11 cellular contexts compared by ENCODE assay signal in genomic region chr12:119088917-119089667, GRCh38.
"Had no signal": no experiment of that assay in that cellular context is flagged by ENCODE, and none has a peak within 500 bp of the region (broad histone marks: within the 10 kb centered on the region; RNA-seq: fewer than 3 reads in every experiment).

No MANE protein-coding gene starts in this region.

- DNase-seq: activated CD4-positive, alpha-beta T cell treated with anti-CD3 and anti-CD28 coated beads, Interleukin-2, amount 50 U/mL, for 4 hours; activated CD4-positive, CD25-positive, alpha-beta regulatory T cell treated with anti-CD3 and anti-CD28 coated beads, Interleukin-2, amount 50 U/mL, for 72 hours; activated T-cell treated with anti-CD3 and anti-CD28 coated beads, Interleukin-2, amount 50 U/mL, for 1 hour; amygdala; effector memory CD8-positive, alpha-beta T cell; islet precursor cell; left ventricle myocardium inferior; pancreas; stimulated activated CD4-positive, alpha-beta T cell treated with anti-CD3 and anti-CD28 coated beads, Interleukin-15, amount 100 ng/mL, for 24 hours; stimulated activated CD4-positive, alpha-beta T cell treated with anti-CD3 and anti-CD28 coated beads, Interleukin-4, amount 100 ng/mL, for 24 hours had no signal

- ATAC-seq: effector memory CD8-positive, alpha-beta T cell; pancreas had no signal

- H3K4me3 ChIP-seq: left ventricle myocardium inferior, pancreas, thoracic aorta had no signal

- H3K4me1 ChIP-seq: pancreas had no signal

- H3K9me3 ChIP-seq: left ventricle myocardium inferior, pancreas, thoracic aorta had no signal

- H3K36me3 ChIP-seq: left ventricle myocardium inferior, pancreas, thoracic aorta had no signal

- H3K27me3 ChIP-seq: pancreas had no signal

- H3K27ac ChIP-seq: left ventricle myocardium inferior, pancreas, thoracic aorta had no signal
